Comparison of ENCODE assay signal across 9 cellular contexts in the genomic region with DNA sequence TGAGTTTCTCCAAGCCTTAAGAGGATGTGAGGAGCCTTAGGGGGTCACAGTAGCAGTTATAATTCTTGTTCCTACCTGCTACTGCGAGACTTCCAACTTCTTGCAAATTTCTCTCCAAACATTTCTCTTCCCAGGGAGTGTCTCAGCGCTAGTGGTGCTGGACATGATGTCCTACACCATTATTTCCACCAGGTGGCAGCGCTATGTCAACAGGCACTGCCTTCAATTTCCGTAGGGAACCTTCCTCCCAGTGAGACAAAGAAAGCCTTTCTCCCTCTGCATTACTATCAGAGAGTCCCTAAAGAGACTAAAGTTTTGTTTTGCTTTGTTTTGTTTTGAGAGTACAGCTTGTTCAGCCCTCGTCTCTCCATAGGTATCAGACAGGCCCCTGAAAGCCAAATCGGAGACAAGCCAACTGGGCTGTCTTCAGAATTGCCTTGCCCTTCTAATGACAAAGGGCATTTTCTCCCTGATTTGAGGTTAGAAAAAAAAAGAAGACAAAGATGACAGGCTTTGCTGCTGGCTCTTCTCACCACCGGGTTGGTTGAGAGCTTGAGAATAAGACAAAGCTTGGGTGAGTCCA. TPM values are rescaled to one million over a fixed set of nuclear protein-coding genes. Genes with fewer than 3 reads are reported as not detected.
DNase-seq lines count a peak whose midpoint lies in the region; ATAC-seq and TF ChIP-seq lines count a peak whose summit lies in the region.
"Had no signal": no experiment of that assay in that cellular context is flagged by ENCODE, and none has a peak within 500 bp of the region (broad histone marks: within the 10 kb centered on the region; RNA-seq: fewer than 3 reads in every experiment).

No MANE protein-coding gene starts in this region.

- H4K8ac ChIP-seq in mesenchymal stem cell (ENCODE audit: low read length): peak overlapping the region; percentile 37

- peak overlapping the region in 1 of 2 experiments; percentile 13 for H2BK12ac ChIP-seq in mesenchymal stem cell (ENCODE audit: low read length in 2 of 2)

- peaks cover 26% of the 10 kb centered on the region for H3K4me1 Mint-ChIP-seq in endothelial cell (ENCODE audit: unreplicated experiment)
- H3K4me1 Mint-ChIP-seq: central memory CD8-positive, alpha-beta T cell had no signal

- TF ChIP-seq CTCF in endothelial cell (IDR thresholded peaks at IDR 0.05; ENCODE audit: unreplicated experiment) (peak; percentile 82), testis (IDR thresholded peaks at IDR 0.05) (peak; percentile 79 to 90 (median 81))

- H3K4ac ChIP-seq in mesenchymal stem cell (ENCODE audit: low read depth in 1 of 2, low read length in 2 of 2): no peak overlapping the region

- no peaks in the 10 kb centered on the region for H3K27me3 ChIP-seq in mesenchymal stem cell (ENCODE audit: control insufficient read depth in 1 of 2, insufficient read depth in 1 of 2, low read length in 2 of 2)
- H3K27me3 ChIP-seq in testis: no peaks in the 10 kb centered on the region

- no peak overlapping the region for H3K14ac ChIP-seq in mesenchymal stem cell (ENCODE audit: low read length in 2 of 2)

- H3K18ac ChIP-seq in mesenchymal stem cell (ENCODE audit: low read depth in 1 of 2, low read length in 2 of 2): peak overlapping the region in 1 of 2 experiments; percentile 49

- H3K36me3 Mint-ChIP-seq in endothelial cell (ENCODE audit: low read depth, unreplicated experiment): peaks cover 3% of the 10 kb centered on the region

- peak overlapping the region; percentile 21 for H3K4me3 Mint-ChIP-seq in endothelial cell (ENCODE audit: unreplicated experiment)
- H3K4me3 Mint-ChIP-seq: central memory CD8-positive, alpha-beta T cell had no signal

- H2BK5ac ChIP-seq in mesenchymal stem cell (ENCODE audit: low read depth, low read length, poor library complexity, severe bottlenecking): peak overlapping the region; percentile 84

- no peak overlapping the region for H2BK120ac ChIP-seq in mesenchymal stem cell (ENCODE audit: low read depth, low read length)

- H2AFZ ChIP-seq in mesenchymal stem cell (ENCODE audit: low read depth, low read length): no peak overlapping the region

- H3K36me3 ChIP-seq in mesenchymal stem cell (ENCODE audit: control insufficient read depth in 1 of 2, insufficient read depth in 2 of 2, low read depth in 1 of 2, low read length in 2 of 2) (peaks cover 10 to 65% of the 10 kb centered on the region in 2 experiments), testis (ENCODE audit: low read depth, missing control alignments) (no peaks in the 10 kb centered on the region)

- no peaks in the 10 kb centered on the region for H3K9me3 ChIP-seq in mesenchymal stem cell (ENCODE audit: control insufficient read depth, low read length)
- H3K9me3 ChIP-seq in testis: no peaks in the 10 kb centered on the region

- no peak overlapping the region for H3K4me2 ChIP-seq in mesenchymal stem cell (ENCODE audit: low read length, poor library complexity, severe bottlenecking)

- peaks cover 3% of the 10 kb centered on the region for H3K4me1 ChIP-seq in mesenchymal stem cell (ENCODE audit: control insufficient read depth, insufficient read depth, low read depth, low read length)
- H3K4me1 ChIP-seq in testis: peaks cover 7% of the 10 kb centered on the region

- H2BK15ac ChIP-seq in mesenchymal stem cell (ENCODE audit: low read depth, poor library complexity, severe bottlenecking): no peak overlapping the region

- no peak for TF ChIP-seq POLR2A in testis (IDR thresholded peaks at IDR 0.05)

- H4K91ac ChIP-seq in mesenchymal stem cell (ENCODE audit: low read length): no peak overlapping the region

- H3K27ac ChIP-seq in mesenchymal stem cell (ENCODE audit: low read length, poor library complexity, severe bottlenecking) (no peak overlapping the region), testis (peak overlapping the region in 1 of 2 donors; percentile 6)

- H3K4me3 ChIP-seq in mesenchymal stem cell (ENCODE audit: insufficient read depth in 1 of 2, low read depth in 1 of 2, low read length in 2 of 2): no peak overlapping the region
- H3K4me3 ChIP-seq in testis: no peak overlapping the region

- intact Hi-C loops in testis (cut with DNase I; ENCODE audit: low total_unique reads): no loop called here

- no peaks in the 10 kb centered on the region for H3K79me1 ChIP-seq in mesenchymal stem cell (replicated peaks; ENCODE audit: low read length, poor library complexity, severe bottlenecking)

- peak; percentile 75 for ATAC-seq in HG02885 (IDR thresholded peaks at IDR 0.05; ENCODE audit: poor library complexity, unreplicated experiment)
- no peak for ATAC-seq in HG03439 (IDR thresholded peaks at IDR 0.05; ENCODE audit: unreplicated experiment)

- DNase-seq in G401 (ENCODE audit: low spot score) (peak; percentile 90), NCI-H2196 (lab: John Stamatoyannopoulos, UW; ENCODE audit: unreplicated experiment) (peak; percentile 78), endothelial cell (ENCODE audit: low spot score) (peak; percentile 73), mesenchymal stem cell (peak; percentile 77), testis (peak; percentile 88)
- peak; percentile 48 for DNase-seq in activated CD4-positive, alpha-beta T cell treated with anti-CD3 and anti-CD28 coated beads for 48 hours

- H3K23ac ChIP-seq in mesenchymal stem cell (ENCODE audit: low read length in 2 of 2): no peak overlapping the region

- H3K27ac Mint-ChIP-seq in endothelial cell (ENCODE audit: unreplicated experiment): peak overlapping the region; percentile 92

- H2AK5ac ChIP-seq in mesenchymal stem cell (ENCODE audit: low read length, severe bottlenecking): peak overlapping the region; percentile 13

- WGBS in mesenchymal stem cell: 12% methylated on average over 6 of the region's 7 CpGs
- WGBS in testis, 2 donors: 20 to 25% methylated on average over 7 of the region's 7 CpGs

- in situ Hi-C loops in G401 (cut with HindIII; ENCODE audit: low sequenced_read_pairs): no loop called here

- no peaks in the 10 kb centered on the region for H3K9me3 Mint-ChIP-seq in endothelial cell (ENCODE audit: unreplicated experiment)
- H3K9me3 Mint-ChIP-seq: central memory CD8-positive, alpha-beta T cell had no signal

- H3K27me3 Mint-ChIP-seq in endothelial cell (ENCODE audit: unreplicated experiment): peaks cover 4% of the 10 kb centered on the region
- H3K27me3 Mint-ChIP-seq: central memory CD8-positive, alpha-beta T cell had no signal

- H3K9ac ChIP-seq in mesenchymal stem cell (ENCODE audit: low read length): peak overlapping the region; percentile 44

RNA-seq across cellular contexts. Expression of a gene that starts 44.2 kb away (rescaled TPM):
- 59.2 and 89.5 TPM in 2 replicates for total RNA-seq in G401 (2014; rRNA removed; shearing (Covaris generic))
- 34.0 TPM for total RNA-seq in endothelial cell (ENCODE audit: unreplicated experiment)
- polyA plus RNA-seq in mesenchymal stem cell (2013, experiment 1 of 2): 15.7 TPM
- polyA plus RNA-seq in mesenchymal stem cell (2013, experiment 2 of 2): 15.0 TPM
- total RNA-seq in testis: 10 to 100 TPM; 14.7 to 17.8 TPM
- 21.8 TPM for polyA plus RNA-seq in testis (ENCODE audit: insufficient read depth, low read depth, low replicate concordance)

RNA-seq across cellular contexts. Expression of a gene that starts 45.8 kb away (rescaled TPM):
- total RNA-seq in G401 (2014; rRNA removed; shearing (Covaris generic)): 171 and 234 TPM in 2 replicates
- total RNA-seq in endothelial cell (ENCODE audit: unreplicated experiment) (91.3 TPM), testis (100 to 1,000 TPM; 110 to 115 TPM)
- 351 TPM for polyA plus RNA-seq in mesenchymal stem cell (2013, experiment 1 of 2)
- polyA plus RNA-seq in mesenchymal stem cell (2013, experiment 2 of 2): 352 TPM
- 104 TPM for polyA plus RNA-seq in testis (ENCODE audit: insufficient read depth, low read depth, low replicate concordance)
